Comparison of ENCODE assay signal across 1 cellular context in the genomic region with DNA sequence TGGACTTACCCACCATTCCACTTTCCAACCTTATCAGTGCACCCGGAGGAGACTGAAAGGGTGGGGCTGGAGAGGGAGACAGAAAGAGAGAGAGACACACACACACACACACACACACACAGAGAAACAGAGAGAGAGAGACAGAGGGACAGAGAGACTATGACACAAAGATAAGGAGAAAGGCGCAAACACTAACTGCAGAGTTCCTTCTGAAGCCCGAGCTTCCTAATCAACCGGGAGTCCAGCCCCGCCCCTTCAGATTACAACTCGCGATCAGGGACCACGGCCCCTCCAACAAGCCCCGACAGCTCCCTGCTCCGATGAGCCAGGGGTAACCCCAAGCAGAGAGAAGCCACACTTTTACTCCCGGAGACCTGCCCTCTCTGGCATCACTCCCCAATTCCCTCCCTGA.
TF ChIP-seq lines count a peak whose summit lies in the region.

No MANE protein-coding gene starts in this region.

TF ChIP-seq in HEK293, 187 proteins besides CTCF, POLR2A, EP300 and RAD21 (continued from another document):
- 0 out of 2 replicates have a peak, but pooled peaks have one; percentile 32 for TF ChIP-seq ZNF600 (tag by site-specific recombination; IDR thresholded peaks at IDR 0.05)
- peak; percentile 50 for TF ChIP-seq KLF9 (tag by site-specific recombination; IDR thresholded peaks at IDR 0.05; ENCODE audit: low read depth)
- TF ChIP-seq ZNF157 (tag by site-specific recombination; IDR thresholded peaks at IDR 0.05): 0 out of 2 replicates have a peak, but pooled peaks have one; percentile 19
- TF ChIP-seq SP3 (tag by site-specific recombination; IDR thresholded peaks at IDR 0.05): peak; percentile 14; the same call in 1 of the 2 replicates
- TF ChIP-seq, protein P1, sequence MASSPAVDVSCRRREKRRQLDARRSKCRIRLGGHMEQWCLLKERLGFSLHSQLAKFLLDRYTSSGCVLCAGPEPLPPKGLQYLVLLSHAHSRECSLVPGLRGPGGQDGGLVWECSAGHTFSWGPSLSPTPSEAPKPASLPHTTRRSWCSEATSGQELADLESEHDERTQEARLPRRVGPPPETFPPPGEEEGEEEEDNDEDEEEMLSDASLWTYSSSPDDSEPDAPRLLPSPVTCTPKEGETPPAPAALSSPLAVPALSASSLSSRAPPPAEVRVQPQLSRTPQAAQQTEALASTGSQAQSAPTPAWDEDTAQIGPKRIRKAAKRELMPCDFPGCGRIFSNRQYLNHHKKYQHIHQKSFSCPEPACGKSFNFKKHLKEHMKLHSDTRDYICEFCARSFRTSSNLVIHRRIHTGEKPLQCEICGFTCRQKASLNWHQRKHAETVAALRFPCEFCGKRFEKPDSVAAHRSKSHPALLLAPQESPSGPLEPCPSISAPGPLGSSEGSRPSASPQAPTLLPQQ (tag by site-specific recombination; IDR thresholded peaks at IDR 0.05): 0 out of 2 replicates have a peak, but pooled peaks have one; percentile 62
- TF ChIP-seq, protein P2, sequence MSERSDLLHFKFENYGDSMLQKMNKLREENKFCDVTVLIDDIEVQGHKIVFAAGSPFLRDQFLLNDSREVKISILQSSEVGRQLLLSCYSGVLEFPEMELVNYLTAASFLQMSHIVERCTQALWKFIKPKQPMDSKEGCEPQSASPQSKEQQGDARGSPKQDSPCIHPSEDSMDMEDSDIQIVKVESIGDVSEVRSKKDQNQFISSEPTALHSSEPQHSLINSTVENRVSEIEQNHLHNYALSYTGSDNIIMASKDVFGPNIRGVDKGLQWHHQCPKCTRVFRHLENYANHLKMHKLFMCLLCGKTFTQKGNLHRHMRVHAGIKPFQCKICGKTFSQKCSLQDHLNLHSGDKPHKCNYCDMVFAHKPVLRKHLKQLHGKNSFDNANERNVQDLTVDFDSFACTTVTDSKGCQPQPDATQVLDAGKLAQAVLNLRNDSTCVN (tag by site-specific recombination; optimal IDR thresholded peaks at IDR 0.05): no peak
- peak; percentile 39; the same call in 1 of the 2 replicates for TF ChIP-seq ZNF2 (tag by site-specific recombination; IDR thresholded peaks at IDR 0.05)
- peak; percentile 40; the same call in 1 of the 2 replicates for TF ChIP-seq OSR2 (tag by site-specific recombination; IDR thresholded peaks at IDR 0.05)
- TF ChIP-seq, protein P3, sequence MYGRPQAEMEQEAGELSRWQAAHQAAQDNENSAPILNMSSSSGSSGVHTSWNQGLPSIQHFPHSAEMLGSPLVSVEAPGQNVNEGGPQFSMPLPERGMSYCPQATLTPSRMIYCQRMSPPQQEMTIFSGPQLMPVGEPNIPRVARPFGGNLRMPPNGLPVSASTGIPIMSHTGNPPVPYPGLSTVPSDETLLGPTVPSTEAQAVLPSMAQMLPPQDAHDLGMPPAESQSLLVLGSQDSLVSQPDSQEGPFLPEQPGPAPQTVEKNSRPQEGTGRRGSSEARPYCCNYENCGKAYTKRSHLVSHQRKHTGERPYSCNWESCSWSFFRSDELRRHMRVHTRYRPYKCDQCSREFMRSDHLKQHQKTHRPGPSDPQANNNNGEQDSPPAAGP (tag by site-specific recombination; IDR thresholded peaks at IDR 0.05): peak; percentile 48; the same call in 1 of the 2 replicates
- peak; percentile 55; the same call in 1 of the 2 replicates for TF ChIP-seq ZBTB20 (tag by site-specific recombination; IDR thresholded peaks at IDR 0.05)
- 0 out of 2 replicates have a peak, but pooled peaks have one; percentile 59 for TF ChIP-seq ZNF501 (tag by site-specific recombination; IDR thresholded peaks at IDR 0.05)
TF ChIP-seq in HEK293: peak in this region for 41.
